Comparison of ENCODE assay signal across 8 cellular contexts in the genomic region with DNA sequence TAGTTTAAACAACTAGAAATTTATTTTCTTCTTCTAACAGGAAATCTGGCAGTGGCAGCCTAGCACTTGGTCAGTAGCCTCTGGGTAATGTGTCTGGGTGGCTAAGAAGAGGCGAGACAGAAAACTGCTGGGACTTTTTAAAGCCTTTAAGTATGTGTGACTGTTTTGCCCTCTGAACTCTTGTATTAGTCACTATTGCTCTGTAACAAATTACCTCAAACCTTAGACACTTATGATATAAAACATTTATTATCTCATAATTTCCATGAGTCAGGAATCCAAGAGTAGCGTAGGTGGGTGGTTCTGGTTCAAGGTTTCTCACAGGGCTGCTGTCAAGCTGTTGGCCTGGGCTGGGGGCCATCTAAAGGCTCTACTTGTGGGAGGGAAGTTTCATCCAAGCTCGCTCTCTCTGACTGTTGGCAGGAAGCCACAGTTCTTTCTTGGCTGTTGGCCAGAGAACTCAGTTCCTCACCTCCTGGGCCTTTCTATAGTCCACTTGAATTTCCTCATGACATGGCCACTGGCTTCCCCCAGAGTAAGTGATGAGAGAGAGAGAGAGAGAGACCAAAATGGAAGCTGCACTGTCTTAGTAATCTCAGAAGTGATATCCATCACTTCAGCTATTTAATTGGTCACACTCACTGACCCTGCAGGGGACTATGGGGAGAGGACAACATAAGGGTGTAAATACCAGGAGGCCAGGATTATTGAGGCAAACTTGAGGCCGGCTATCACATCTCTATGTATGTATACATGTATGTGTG. TPM values are rescaled to one million over a fixed set of nuclear protein-coding genes. Genes with fewer than 3 reads are reported as not detected.
DNase-seq lines count a peak whose midpoint lies in the region; ATAC-seq and TF ChIP-seq lines count a peak whose summit lies in the region.

No MANE protein-coding gene starts in this region.

- WGBS in GM23248 (ENCODE audit: low coverage in 1 of 2, low lambda C conversion rate in 2 of 2, missing lambda C conversion rate in 2 of 2), 2 experiments, result 24 to 26% methylated on average over 4 of the region's 4 CpGs

- H3K27me3 Mint-ChIP-seq in CD4-positive, CD25-positive, alpha-beta regulatory T cell, result no peaks in the 10 kb centered on the region

- H3K9ac ChIP-seq in GM23248 (peak overlapping the region; percentile 83), muscle layer of colon (ENCODE audit: low read length) (no peak overlapping the region)

- H4K20me1 ChIP-seq in GM23248 (ENCODE audit: insufficient read depth), result no peaks in the 10 kb centered on the region

- peaks cover 4 to 11% (median 9%) of the 10 kb centered on the region in 4 donors for H3K4me1 Mint-ChIP-seq in CD4-positive, CD25-positive, alpha-beta regulatory T cell

- H3K4me3 Mint-ChIP-seq in CD4-positive, CD25-positive, alpha-beta regulatory T cell, result no peak overlapping the region

- no peaks in the 10 kb centered on the region for H3K9me3 ChIP-seq in CD4-positive, CD25-positive, alpha-beta regulatory T cell (ENCODE audit: control insufficient read depth in 2 of 2, low read length in 2 of 2)
- H3K9me3 ChIP-seq in GM23248 (ENCODE audit: low read depth), result no peaks in the 10 kb centered on the region
- H3K9me3 ChIP-seq in muscle layer of colon (ENCODE audit: low read length), result no peaks in the 10 kb centered on the region

- H3K27ac Mint-ChIP-seq in CD4-positive, CD25-positive, alpha-beta regulatory T cell, result peak overlapping the region; percentile 33 to 78 (median 43)

- in situ Hi-C loops in GM23248 (cut with MboI), result no loop called here

- H3K27me3 ChIP-seq in CD4-positive, CD25-positive, alpha-beta regulatory T cell (ENCODE audit: control insufficient read depth, insufficient read depth, low read length), result no peaks in the 10 kb centered on the region
- H3K27me3 ChIP-seq in GM23248 (replicated peaks; ENCODE audit: insufficient read depth) (no peaks in the 10 kb centered on the region), dorsolateral prefrontal cortex (no peaks in the 10 kb centered on the region), muscle layer of colon (ENCODE audit: control insufficient read depth in 1 of 2, insufficient read depth in 2 of 2, low read length in 2 of 2) (no peaks in the 10 kb centered on the region)

- no peaks in the 10 kb centered on the region for H3K79me2 ChIP-seq in GM23248 (ENCODE audit: insufficient read depth)

- H3K4me1 ChIP-seq in CD4-positive, CD25-positive, alpha-beta regulatory T cell (ENCODE audit: control insufficient read depth, insufficient read depth, low read length, poor library complexity, severe bottlenecking), result peaks cover 5% of the 10 kb centered on the region
- H3K4me1 ChIP-seq in GM23248 (ENCODE audit: insufficient read depth) (peaks cover 78% of the 10 kb centered on the region), muscle layer of colon (ENCODE audit: insufficient read depth, low read length) (peaks cover 41% of the 10 kb centered on the region)

- peaks cover 58% of the 10 kb centered on the region for H3F3A ChIP-seq in GM23248 (ENCODE audit: insufficient read depth)

- TF ChIP-seq CTCF in dorsolateral prefrontal cortex (IDR thresholded peaks at IDR 0.05 in 54 of 56, conservative IDR thresholded peaks at IDR 0.05 in 2 of 56; ENCODE audit: low read depth in 1 of 56, partially characterized antibody in 56 of 56), result no peak

- peak in 2 of 3 donors; percentile 40 to 60 for DNase-seq in CD4-positive, CD25-positive, alpha-beta regulatory T cell
- peak; percentile 97 for DNase-seq in GM23248
- DNase-seq in NCI-H345 (lab: John Stamatoyannopoulos, UW), result peak; percentile 95
- peak; percentile 58 to 71 for DNase-seq in activated CD4-positive, alpha-beta T cell treated with anti-CD3 and anti-CD28 coated beads, Interleukin-2, amount 50 U/mL, for 4 hours
- DNase-seq in dorsolateral prefrontal cortex, result peak in 7 of 10 donors; percentile 35 to 58 (median 50)
- peak; percentile 88 for DNase-seq in stimulated activated CD8-positive, alpha-beta memory T cell treated with anti-CD3 and anti-CD28 coated beads, Interleukin-4, amount 100 ng/mL, for 48 hours

- H3K9me3 Mint-ChIP-seq in CD4-positive, CD25-positive, alpha-beta regulatory T cell, result no peaks in the 10 kb centered on the region

- peak; percentile 63 to 80 for ATAC-seq in CD4-positive, CD25-positive, alpha-beta regulatory T cell (ENCODE audit: low read depth in 2 of 2)
- ATAC-seq in GM18519 (IDR thresholded peaks at IDR 0.05; ENCODE audit: low FRiP score, unreplicated experiment), result no peak

- H3K9me2 ChIP-seq in GM23248 (ENCODE audit: insufficient read depth), result no peaks in the 10 kb centered on the region

- intact Hi-C loops in dorsolateral prefrontal cortex (cut with DNase I), result no loop called here

- 0 out of 2 replicates have a peak overlapping the region, but pooled peaks have one; percentile 4 for H2AFZ ChIP-seq in GM23248

- no peaks in the 10 kb centered on the region for H3K36me3 Mint-ChIP-seq in CD4-positive, CD25-positive, alpha-beta regulatory T cell

- no peak overlapping the region for H3K4me3 ChIP-seq in CD4-positive, CD25-positive, alpha-beta regulatory T cell (ENCODE audit: low read depth, low read length)
- H3K4me3 ChIP-seq in GM23248 (peak overlapping the region; percentile 26), dorsolateral prefrontal cortex (no peak overlapping the region), muscle layer of colon (ENCODE audit: low read depth in 1 of 2, low read length in 2 of 2) (no peak overlapping the region)

- no peaks in the 10 kb centered on the region for H3K36me3 ChIP-seq in CD4-positive, CD25-positive, alpha-beta regulatory T cell (ENCODE audit: control insufficient read depth, insufficient read depth, low read length)
- H3K36me3 ChIP-seq in GM23248 (ENCODE audit: low read depth) (no peaks in the 10 kb centered on the region), muscle layer of colon (ENCODE audit: insufficient read depth, low read length) (no peaks in the 10 kb centered on the region)

- no peak overlapping the region for H3K27ac ChIP-seq in CD4-positive, CD25-positive, alpha-beta regulatory T cell (ENCODE audit: insufficient read depth, low read length, poor library complexity, severe bottlenecking)
- H3K27ac ChIP-seq in GM23248 (peak overlapping the region; percentile 97), dorsolateral prefrontal cortex (peak overlapping the region in 9 of 59 donors; percentile 6 to 55 (median 23)), muscle layer of colon (ENCODE audit: low read depth, low read length) (peak overlapping the region; percentile 39)

- peak overlapping the region; percentile 63 for H3K4me2 ChIP-seq in GM23248 (ENCODE audit: unreplicated experiment)

RNA-seq across cellular contexts. Expression of a gene that starts 17.4 kb away (rescaled TPM):
- total RNA-seq in CD4-positive, CD25-positive, alpha-beta regulatory T cell, result 13.3 TPM
- 1 to 10 TPM; 8.2 to 9.6 (median 8.9) TPM for polyA plus RNA-seq in CD4-positive, CD25-positive, alpha-beta regulatory T cell
- 5.0 and 12.1 TPM in 2 replicates for total RNA-seq in GM23248 (2014; rRNA removed; shearing (Covaris generic))
- 7.4 and 8.3 TPM in 2 replicates for polyA plus RNA-seq in GM23248 (2016; fragmentation: Nextera tagmentation; extraction: Ambion mirVana)
- 10 to 100 TPM in 115 of 120 experiments, 1 to 10 TPM in 5; 8.8 to 17.7 (median 12.6) TPM for total RNA-seq in dorsolateral prefrontal cortex

RNA-seq across cellular contexts. Expression of a gene that starts 17.8 kb away (rescaled TPM):
- 1.4 TPM for total RNA-seq in CD4-positive, CD25-positive, alpha-beta regulatory T cell
- polyA plus RNA-seq in CD4-positive, CD25-positive, alpha-beta regulatory T cell, result 1 to 10 TPM in 1 of 4 donors, under 1 TPM in 3; 0.38 to 1.2 (median 0.72) TPM
- total RNA-seq in GM23248 (2014; rRNA removed; shearing (Covaris generic)), result 1.2 and 4.6 TPM in 2 replicates
- 4.4 and 6.5 TPM in 2 replicates for polyA plus RNA-seq in GM23248 (2016; fragmentation: Nextera tagmentation; extraction: Ambion mirVana)
- 1 to 10 TPM in 67 of 120 experiments, under 1 TPM in 43, not detected in 10; 0.29 to 4.3 (median 1.2) TPM for total RNA-seq in dorsolateral prefrontal cortex
